1 cellular context compared by ENCODE assay signal in the genomic region with DNA sequence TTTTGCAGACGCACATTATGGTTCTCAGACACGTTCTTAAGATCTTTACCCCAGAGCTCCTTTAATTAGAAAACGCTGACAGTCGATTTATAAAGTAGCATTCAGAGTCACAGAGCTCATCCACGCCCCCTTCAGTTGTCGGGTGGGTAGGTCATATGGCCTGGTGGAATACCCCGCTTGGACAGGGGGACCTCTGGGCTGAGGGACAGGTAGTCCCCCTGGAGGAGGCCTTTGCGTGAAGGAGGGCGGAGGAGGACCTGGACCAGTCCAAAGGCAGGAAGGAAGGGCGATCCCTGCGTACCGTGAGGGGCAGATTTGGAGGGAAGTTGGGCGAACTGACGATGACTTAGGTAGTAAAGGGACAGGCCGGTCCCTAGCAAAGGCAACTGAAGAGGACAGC.
TF ChIP-seq lines count a peak whose summit lies in the region.

No MANE protein-coding gene starts in this region.

TF ChIP-seq in HepG2, 621 proteins besides CTCF, POLR2A, EP300 and RAD21:
- TF ChIP-seq ZNF687 (CRISPR knock-in tag; IDR thresholded peaks at IDR 0.05): 0 out of 2 replicates have a peak, but pooled peaks have one; percentile 3
- peak; percentile 94 for TF ChIP-seq RBM22 (optimal IDR thresholded peaks at IDR 0.05; ENCODE audit: low read length)
- TF ChIP-seq ZC3H13 (CRISPR knock-in tag; IDR thresholded peaks at IDR 0.05): peak; percentile 66; the same call in 1 of the 2 replicates
- 0 out of 2 replicates have a peak, but pooled peaks have one; percentile 19 for TF ChIP-seq POLR2G (IDR thresholded peaks at IDR 0.05; ENCODE audit: low read depth, low read length)
- TF ChIP-seq, protein P1, sequence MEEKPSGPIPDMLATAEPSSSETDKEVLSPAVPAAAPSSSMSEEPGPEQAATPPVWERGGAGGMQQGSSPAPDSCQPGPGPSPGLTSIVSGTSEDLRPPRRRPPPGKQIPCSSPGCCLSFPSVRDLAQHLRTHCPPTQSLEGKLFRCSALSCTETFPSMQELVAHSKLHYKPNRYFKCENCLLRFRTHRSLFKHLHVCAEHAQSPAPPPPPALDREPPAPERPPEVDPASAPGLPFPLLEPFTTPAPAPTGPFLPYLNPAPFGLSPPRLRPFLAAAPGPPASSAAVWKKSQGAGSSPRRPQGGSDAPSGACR (CRISPR knock-in tag; IDR thresholded peaks at IDR 0.05): no peak
- peak; percentile 26 for TF ChIP-seq AGO2 (optimal IDR thresholded peaks at IDR 0.05; ENCODE audit: low read depth, low read length)
- no peak for TF ChIP-seq ZNF124 (CRISPR knock-in tag; IDR thresholded peaks at IDR 0.05)
- peak; percentile 41; the same call in 1 of the 2 replicates for TF ChIP-seq ZBTB38 (CRISPR knock-in tag; IDR thresholded peaks at IDR 0.05)
- TF ChIP-seq DMTF1 (CRISPR knock-in tag; IDR thresholded peaks at IDR 0.05): no peak
- no peak for TF ChIP-seq SALL1 (CRISPR knock-in tag; IDR thresholded peaks at IDR 0.05)
- peak; percentile 33 to 44; a peak in 3 of 4 replicates for TF ChIP-seq MAFK (conservative IDR thresholded peaks at IDR 0.05 in 1 of 2, IDR thresholded peaks at IDR 0.05 in 1 of 2; ENCODE audit: low read length in 2 of 2)
- no peak for TF ChIP-seq ZNF598 (CRISPR knock-in tag; IDR thresholded peaks at IDR 0.05; ENCODE audit: borderline replicate concordance)
TF ChIP-seq in HepG2: peak in this region for 7.
